17 cellular contexts compared by ENCODE assay signal in genomic region chr1:8357329-8358101, GRCh38. TPM values are rescaled to one million over a fixed set of nuclear protein-coding genes. Genes with fewer than 3 reads are reported as not detected.
DNase-seq lines count a peak whose midpoint lies in the region; ATAC-seq, FAIRE-seq and TF ChIP-seq lines count a peak whose summit lies in the region.
"Had no signal": no experiment of that assay in that cellular context is flagged by ENCODE, and none has a peak within 500 bp of the region (broad histone marks: within the 10 kb centered on the region; RNA-seq: fewer than 3 reads in every experiment).

No MANE protein-coding gene starts in this region.

- TF ChIP-seq EP300 in suprapubic skin (IDR thresholded peaks at IDR 0.05), result no peak

- WGBS in suprapubic skin, result 72% methylated on average over 7 of the region's 14 CpGs

- no peak for TF ChIP-seq POLR2A in suprapubic skin (IDR thresholded peaks at IDR 0.05)

- peaks cover 22% of the 10 kb centered on the region for H3K36me3 ChIP-seq in astrocyte (ENCODE audit: insufficient read depth, low read length)
- H3K36me3 ChIP-seq in suprapubic skin, result peaks cover 98% of the 10 kb centered on the region

- H3K4me1 ChIP-seq in astrocyte (ENCODE audit: insufficient read depth, low read length) (no peaks in the 10 kb centered on the region), suprapubic skin (peaks cover 5% of the 10 kb centered on the region)
- H3K4me1 ChIP-seq: BE2C had no signal

- DNase-seq in RWPE1 (ENCODE audit: low spot score), result no peak
- DNase-seq in astrocyte (ENCODE audit: low read depth), result no peak
- peak; percentile 61 for DNase-seq in left ventricle myocardium superior
- no peak for DNase-seq in stimulated activated effector memory CD8-positive, alpha-beta T cell treated with anti-CD3 and anti-CD28 coated beads, Interleukin-12 subunit alpha, Interleukin-12 subunit beta, amount 100 ng/mL, for 72 hours (ENCODE audit: low spot score in 2 of 2)
- DNase-seq in NOMO-1 (lab: John Stamatoyannopoulos, UW; ENCODE audit: unreplicated experiment in 2 of 2), result no peak
- DNase-seq in suprapubic skin (ENCODE audit: low spot score in 2 of 2), result no peak
- DNase-seq: activated CD4-positive, alpha-beta T cell treated with anti-CD3 and anti-CD28 coated beads for 4 hours; activated T-cell treated with anti-CD3 and anti-CD28 coated beads for 4 hours; BE2C; GDM1; HCEC 1CT; nephron progenitor cell; SHP77 treated with DMSO at 0.1 percent for 48 hours; stimulated activated CD4-positive, alpha-beta T cell treated with anti-CD3 and anti-CD28 coated beads, Interleukin-1b, Interleukin-23, amount 100 ng/mL, for 48 hours had no signal

- no peaks in the 10 kb centered on the region for H3K27me3 Mint-ChIP-seq in astrocyte (ENCODE audit: low read depth, unreplicated experiment)

- no peak overlapping the region for H3K4me2 ChIP-seq in astrocyte (ENCODE audit: low read length)

- H3K27me3 ChIP-seq in astrocyte (ENCODE audit: insufficient read depth, low read length) (no peaks in the 10 kb centered on the region), suprapubic skin (no peaks in the 10 kb centered on the region)
- H3K27me3 ChIP-seq: BE2C had no signal

- H3K9me3 ChIP-seq in astrocyte (ENCODE audit: insufficient read depth, low read depth, low read length), result no peaks in the 10 kb centered on the region
- H3K9me3 ChIP-seq in suprapubic skin, result no peaks in the 10 kb centered on the region
- H3K9me3 ChIP-seq: BE2C had no signal

- H3K27ac Mint-ChIP-seq in astrocyte (ENCODE audit: unreplicated experiment), result peak overlapping the region; percentile 53
- peak overlapping the region; percentile 72 for H3K27ac Mint-ChIP-seq in stimulated activated effector memory CD8-positive, alpha-beta T cell treated with anti-CD3 and anti-CD28 coated beads, Interleukin-12 subunit alpha, Interleukin-12 subunit beta, amount 100 ng/mL, for 72 hours

- H3K27ac ChIP-seq in RWPE1 (peak overlapping the region; percentile 15), astrocyte (ENCODE audit: low read depth, low read length) (no peak overlapping the region), suprapubic skin (no peak overlapping the region)

- H4K20me1 ChIP-seq in astrocyte (ENCODE audit: insufficient read depth, low read length), result peaks cover 28% of the 10 kb centered on the region

- no peak for FAIRE-seq in astrocyte (lab: Jason Lieb, UNC)
- FAIRE-seq: D721Med had no signal

- CTCF ChIA-PET in RWPE1 (lab: Yijun Ruan, JAX), result interaction anchor here (0.7 to 1.9 kb wide), 3 partner anchors 14 to 343 kb away, joined by 3 to 5 read pairs (median 3); no protein-coding TSS in a partner anchor

- TF ChIP-seq CTCF in RWPE1 (conservative IDR thresholded peaks at IDR 0.05; ENCODE audit: low read depth) (no peak), astrocyte (IDR thresholded peaks at IDR 0.05; ENCODE audit: insufficient read depth, low read depth, low read length) (no peak), suprapubic skin (IDR thresholded peaks at IDR 0.05) (no peak)

- H3K36me3 Mint-ChIP-seq in astrocyte (ENCODE audit: low read depth, unreplicated experiment), result peaks cover 29% of the 10 kb centered on the region
- H3K36me3 Mint-ChIP-seq in stimulated activated effector memory CD8-positive, alpha-beta T cell treated with anti-CD3 and anti-CD28 coated beads, Interleukin-12 subunit alpha, Interleukin-12 subunit beta, amount 100 ng/mL, for 72 hours, result peaks cover 84% of the 10 kb centered on the region

- no peak overlapping the region for H3K4me3 Mint-ChIP-seq in astrocyte (ENCODE audit: unreplicated experiment)
- no peak overlapping the region for H3K4me3 Mint-ChIP-seq in stimulated activated effector memory CD8-positive, alpha-beta T cell treated with anti-CD3 and anti-CD28 coated beads, Interleukin-12 subunit alpha, Interleukin-12 subunit beta, amount 100 ng/mL, for 72 hours
- H3K4me3 Mint-ChIP-seq: nephron progenitor cell; T-helper 2 cell treated with Interferon-gamma antibody and Interleukin-4, amounts not matched to agents 5 μg/mL and 100 μg/mL, for 36 hours had no signal

- POLR2A ChIA-PET in RWPE1 (lab: Yijun Ruan, JAX; ENCODE audit: low non-redundant PET), result interaction anchor here (0.6 kb wide), 1 partner anchor 460 kb away, joined by 6 read pairs; the partner anchor contains the start of gene RERE

- H3K4me1 Mint-ChIP-seq in astrocyte (ENCODE audit: low read depth, unreplicated experiment), result no peaks in the 10 kb centered on the region
- peaks cover 6% of the 10 kb centered on the region for H3K4me1 Mint-ChIP-seq in stimulated activated effector memory CD8-positive, alpha-beta T cell treated with anti-CD3 and anti-CD28 coated beads, Interleukin-12 subunit alpha, Interleukin-12 subunit beta, amount 100 ng/mL, for 72 hours

- ATAC-seq in left ventricle myocardium superior, result peak; percentile 30
- ATAC-seq in stimulated activated effector memory CD8-positive, alpha-beta T cell treated with anti-CD3 and anti-CD28 coated beads, Interleukin-12 subunit alpha, Interleukin-12 subunit beta, amount 100 ng/mL, for 72 hours, result no peak
- no peak for ATAC-seq in HG02973 (IDR thresholded peaks at IDR 0.05; ENCODE audit: unreplicated experiment)

- no peaks in the 10 kb centered on the region for H3K79me2 ChIP-seq in astrocyte (ENCODE audit: insufficient read depth, low read length)

- intact Hi-C loops in left ventricle myocardium superior (cut with micrococcal nuclease), result no loop called here

- no peak overlapping the region for H3K9ac ChIP-seq in astrocyte (ENCODE audit: low read length)

- no peak overlapping the region for H2AFZ ChIP-seq in astrocyte (ENCODE audit: low read depth, low read length)

- peaks cover 2% of the 10 kb centered on the region for H3K9me3 Mint-ChIP-seq in astrocyte (ENCODE audit: unreplicated experiment)
- no peaks in the 10 kb centered on the region for H3K9me3 Mint-ChIP-seq in stimulated activated effector memory CD8-positive, alpha-beta T cell treated with anti-CD3 and anti-CD28 coated beads, Interleukin-12 subunit alpha, Interleukin-12 subunit beta, amount 100 ng/mL, for 72 hours
- H3K9me3 Mint-ChIP-seq: nephron progenitor cell; T-helper 2 cell treated with Interferon-gamma antibody and Interleukin-4, amounts not matched to agents 5 μg/mL and 100 μg/mL, for 36 hours had no signal

- H3K4me3 ChIP-seq in astrocyte (ENCODE audit: insufficient read depth, low read depth, low read length) (no peak overlapping the region), suprapubic skin (no peak overlapping the region)

RNA-seq across cellular contexts. Expression of gene SLC45A1, which starts 39.6 kb away (rescaled TPM):
- total RNA-seq in astrocyte, result 0.95 and 1.0 TPM in 2 replicates
- total RNA-seq in left ventricle myocardium superior, result 2.0 TPM
- 1 to 10 TPM in 1 of 4 donors, under 1 TPM in 3; 0.76 to 1.6 (median 0.86) TPM for total RNA-seq in suprapubic skin
